Comparison of ENCODE assay signal across 8 cellular contexts in genomic region chr2:218959141-218959731, GRCh38. TPM values are rescaled to one million over a fixed set of nuclear protein-coding genes. Genes with fewer than 3 reads are reported as not detected.
A peak's percentile ranks its signal among the peaks of the same experiment; 100 is the strongest.
DNase-seq lines count a peak whose midpoint lies in the region; ATAC-seq, FAIRE-seq and TF ChIP-seq lines count a peak whose summit lies in the region.

Gene CDK5R2, plus strand, starts transcription at chr2:218959666. Its CDS starts 155 bp downstream, at chr2:218959821.

- H3K4me1 ChIP-seq in sigmoid colon: peaks cover 0 to 35% (median 24%) of the 10 kb centered on the region in 4 donors

- no peaks in the 10 kb centered on the region for H3K36me3 ChIP-seq in sigmoid colon

- TF ChIP-seq POLR2A in GM12892 (IDR thresholded peaks at IDR 0.05; ENCODE audit: low read depth, low read length) (no peak), sigmoid colon (IDR thresholded peaks at IDR 0.05) (no peak)

- FAIRE-seq in GM12892 (lab: Jason Lieb, UNC): peak; percentile 93

- peak; percentile 99 for DNase-seq in GM12892 (ENCODE audit: insufficient read length)
- peak; percentile 86 for DNase-seq in NCI-H1092 treated with DMSO at 0.1 percent for 48 hours (lab: John Stamatoyannopoulos, UW)
- DNase-seq in SW480 (ENCODE audit: low spot score): peak; percentile 81
- peak; percentile 70 for DNase-seq in astrocyte of the spinal cord (ENCODE audit: low read depth, low spot score)
- peak; percentile 61 to 64 for DNase-seq in hippocampal formation (lab: John Stamatoyannopoulos, UW)
- DNase-seq in sigmoid colon: peak; percentile 76
- no peak for DNase-seq in KG1 (lab: John Stamatoyannopoulos, UW)

- H3K4me3 ChIP-seq in astrocyte of the spinal cord (ENCODE audit: low read depth, low read length): peak within 1 kb of the TSS; percentile 18
- H3K4me3 ChIP-seq in sigmoid colon: peak within 1 kb of the TSS in 3 of 4 donors; percentile 18 to 45 (median 38)

- WGBS in sigmoid colon, 2 donors: 3 to 4% methylated on average over 37 of the region's 37 CpGs

- peak; percentile 95 for ATAC-seq in HG02642 (IDR thresholded peaks at IDR 0.05; ENCODE audit: poor library complexity, unreplicated experiment)

- intact Hi-C loops in sigmoid colon (cut with DNase I): no loop called here

- TF ChIP-seq CTCF in astrocyte of the spinal cord (IDR thresholded peaks at IDR 0.05; ENCODE audit: low read depth, low read length) (no peak), sigmoid colon (IDR thresholded peaks at IDR 0.05) (no peak)

- in situ Hi-C loops in astrocyte of the spinal cord (cut with HindIII; ENCODE audit: low sequenced_read_pairs): no loop called here

- H3K9me3 ChIP-seq in sigmoid colon: no peaks in the 10 kb centered on the region

- H3K27me3 ChIP-seq in sigmoid colon: peaks cover 52 to 82% (median 61%) of the 10 kb centered on the region in 3 donors

- H3K27ac ChIP-seq in sigmoid colon: no peak within 1 kb of the TSS

- TF ChIP-seq EP300 in sigmoid colon (IDR thresholded peaks at IDR 0.05): no peak

RNA-seq across cellular contexts. Expression of gene CDK5R2, which starts in this region (rescaled TPM):
- polyA plus RNA-seq in GM12892 (2012; ENCODE audit: missing spikeins): not detected
- total RNA-seq in sigmoid colon: under 1 TPM in 2 of 4 donors, not detected in 2; 0.14 to 0.36 TPM
- polyA plus RNA-seq in sigmoid colon: under 1 TPM in 1 of 3 donors, not detected in 2; 0.48 TPM

Comparison
In these comparisons a context has a peak if more than half of its experiments do, and no peak if none do; other contexts are left out.
1. Peak in DNase-seq and H3K4me3 ChIP-seq in sigmoid colon; RNA of the gene not detected or under 1 TPM.